Comparison of ENCODE assay signal across 2 cellular contexts in the genomic region with DNA sequence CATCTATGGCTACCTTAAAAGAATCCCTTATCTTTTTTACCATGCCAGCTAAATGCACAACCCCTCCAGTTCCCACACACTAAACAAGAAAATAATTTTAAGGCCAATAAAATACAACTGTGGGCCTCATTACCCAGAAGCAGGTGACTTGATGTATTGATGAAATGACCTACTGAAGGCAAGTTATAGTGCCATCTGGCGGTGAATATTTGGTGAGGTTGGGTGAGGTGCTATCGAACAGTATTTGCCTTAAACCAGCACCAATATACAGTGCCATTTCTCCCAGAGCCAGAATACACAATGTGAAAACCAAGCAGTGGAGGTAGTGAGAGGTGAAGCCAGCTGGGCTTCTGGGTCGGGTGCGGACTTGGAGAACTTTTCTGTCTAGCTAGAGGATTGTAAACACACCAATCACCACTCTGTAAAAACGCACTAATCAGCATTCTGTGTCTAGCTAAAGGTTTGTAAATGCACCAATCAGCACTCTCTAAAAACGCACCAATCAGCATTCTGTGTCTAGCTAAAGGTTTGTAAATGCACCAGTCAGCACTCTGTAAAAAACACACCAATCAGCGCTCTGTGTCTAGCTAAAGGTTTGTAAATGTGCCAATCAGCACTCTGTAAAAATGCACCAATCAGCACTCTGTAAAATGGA.
TF ChIP-seq lines count a peak whose summit lies in the region.

No MANE protein-coding gene starts in this region.

TF ChIP-seq in SK-N-SH, 30 proteins besides CTCF, POLR2A, EP300 and RAD21:
- 0 out of 2 replicates have a peak, but pooled peaks have one; percentile 16 for TF ChIP-seq SMC3 (IDR thresholded peaks at IDR 0.05; ENCODE audit: low read depth, low read length)

TF ChIP-seq in HepG2, 621 proteins besides CTCF, POLR2A, EP300 and RAD21:
- TF ChIP-seq STAG1 (CRISPR knock-in tag; IDR thresholded peaks at IDR 0.05): peak; percentile 32; the same call in 1 of the 2 replicates
- TF ChIP-seq MAFK (conservative IDR thresholded peaks at IDR 0.05 in 1 of 2, IDR thresholded peaks at IDR 0.05 in 1 of 2; ENCODE audit: low read length in 2 of 2): peak in 1 of 2 experiments; percentile 61; a peak in 2 of 4 replicates
- peak; percentile 54 for TF ChIP-seq MAFF (IDR thresholded peaks at IDR 0.05; ENCODE audit: low read depth, low read length)
